Comparison of ENCODE assay signal across 17 cellular contexts in genomic region chr7:106238830-106239229, GRCh38. TPM values are rescaled to one million over a fixed set of nuclear protein-coding genes. Genes with fewer than 3 reads are reported as not detected.
A peak's percentile ranks its signal among the peaks of the same experiment; 100 is the strongest.
DNase-seq lines count a peak whose midpoint lies in the region; ATAC-seq and TF ChIP-seq lines count a peak whose summit lies in the region.
"Had no signal": no experiment of that assay in that cellular context is flagged by ENCODE, and none has a peak within 500 bp of the region (broad histone marks: within the 10 kb centered on the region; RNA-seq: fewer than 3 reads in every experiment).

No MANE protein-coding gene starts in this region.

- H3K27me3 ChIP-seq in Panc1 (ENCODE audit: control insufficient read depth, insufficient read depth, low read length) (no peaks in the 10 kb centered on the region), esophagus muscularis mucosa (no peaks in the 10 kb centered on the region), muscle layer of duodenum (ENCODE audit: low read depth, low read length) (no peaks in the 10 kb centered on the region), PC-9 (ENCODE audit: insufficient read depth, low read depth) (no peaks in the 10 kb centered on the region)
- H3K27me3 ChIP-seq: BLaER1 had no signal

- TF ChIP-seq POLR2A in esophagus muscularis mucosa (IDR thresholded peaks at IDR 0.05; ENCODE audit: low read depth), result no peak

- H3K9me2 ChIP-seq in PC-9 (ENCODE audit: insufficient read depth), result no peaks in the 10 kb centered on the region

- in situ Hi-C loops in Panc1 (cut with HindIII; ENCODE audit: low pct_unique_long_range_greater_than_20kb, low sequenced_read_pairs), result no loop called here

- TF ChIP-seq CTCF in Panc1 (IDR thresholded peaks at IDR 0.05) (no peak), esophagus muscularis mucosa (IDR thresholded peaks at IDR 0.05) (no peak), PC-9 (conservative IDR thresholded peaks at IDR 0.05) (no peak)

- H3F3A ChIP-seq in PC-9 (ENCODE audit: insufficient read depth, low read depth), result peaks cover 8% of the 10 kb centered on the region; the same call in 1 of the 2 replicates

- 34% methylated on average over 5 of the region's 5 CpGs for WGBS in esophagus muscularis mucosa

- POLR2A ChIA-PET in Panc1 (lab: Charles Lee), result no interaction called here
- POLR2A ChIA-PET in PC-9 (lab: Charles Lee; ENCODE audit: unreplicated experiment), result interaction anchor here (0.6 kb wide), 1 partner anchor 260 kb away, joined by 3 read pairs; no protein-coding TSS in a partner anchor

- ATAC-seq in Right ventricle myocardium superior (ENCODE audit: poor library complexity) (peak; percentile 42), left cardiac atrium (no peak), Panc1 (peak; percentile 59), left lobe of liver (no peak)

- DNase-seq in Right ventricle myocardium superior, result no peak
- DNase-seq in left cardiac atrium, result no peak
- no peak for DNase-seq in Panc1 (ENCODE audit: low read depth, low spot score)
- DNase-seq in esophagus muscularis mucosa (ENCODE audit: extremely low spot score), result no peak
- DNase-seq in left lobe of liver (ENCODE audit: low spot score), result no peak
- no peak for DNase-seq in PC-9
- DNase-seq in NCI-H2029 treated with DMSO at 0.1 percent for 48 hours (lab: John Stamatoyannopoulos, UW), result no peak
- DNase-seq: 8988T; CD4-positive, alpha-beta memory T cell; DMS153; DMS79; GDM1; HCEC 1CT had no signal

- peak overlapping the region; percentile 1; the same call in 1 of the 2 replicates for H3K27ac ChIP-seq in Panc1 (ENCODE audit: low read length)
- peak overlapping the region; percentile 61 to 78 (median 70) for H3K27ac ChIP-seq in esophagus muscularis mucosa (replicated peaks in 1 of 4)
- peak overlapping the region; percentile 43 for H3K27ac ChIP-seq in muscle layer of duodenum (ENCODE audit: low read length)
- H3K27ac ChIP-seq in PC-9, result no peak overlapping the region
- H3K27ac ChIP-seq: BLaER1, GM23248, HL-60 had no signal

- intact Hi-C loops in Right ventricle myocardium superior (cut with DNase I) (no loop called here), left cardiac atrium (cut with DNase I) (no loop called here), Panc1 (cut with micrococcal nuclease; ENCODE audit: unreplicated experiment) (no loop called here), esophagus muscularis mucosa (cut with DNase I) (no loop called here), PC-9 (cut with micrococcal nuclease; ENCODE audit: unreplicated experiment) (loop anchor here (5.0 kb wide), 1 partner anchor 57 kb away; no protein-coding TSS in a partner anchor)

- H3K9me3 ChIP-seq in Panc1 (ENCODE audit: control insufficient read depth, insufficient read depth, low read depth, low read length), result no peaks in the 10 kb centered on the region
- H3K9me3 ChIP-seq in esophagus muscularis mucosa, result no peaks in the 10 kb centered on the region
- H3K9me3 ChIP-seq in muscle layer of duodenum (ENCODE audit: control insufficient read depth in 1 of 2, low read length in 2 of 2), result no peaks in the 10 kb centered on the region
- peaks cover 7% of the 10 kb centered on the region; the same call in 1 of the 2 replicates for H3K9me3 ChIP-seq in PC-9 (ENCODE audit: insufficient read depth, low read depth)
- H3K9me3 ChIP-seq: BLaER1 had no signal

- H3K79me2 ChIP-seq in PC-9 (ENCODE audit: low read depth), result no peaks in the 10 kb centered on the region

- H2AFZ ChIP-seq in PC-9, result no peak overlapping the region
- H2AFZ ChIP-seq: GM23248 had no signal

- no peaks in the 10 kb centered on the region for H4K20me1 ChIP-seq in PC-9 (ENCODE audit: insufficient read depth)
- H4K20me1 ChIP-seq: BLaER1 had no signal

- no peak overlapping the region for H3K4me3 ChIP-seq in Panc1 (ENCODE audit: low read depth in 2 of 2, low read length in 2 of 2)
- no peak overlapping the region for H3K4me3 ChIP-seq in esophagus muscularis mucosa
- no peak overlapping the region for H3K4me3 ChIP-seq in muscle layer of duodenum (ENCODE audit: low read depth in 1 of 2, low read length in 2 of 2)
- H3K4me3 ChIP-seq in PC-9, result no peak overlapping the region
- H3K4me3 ChIP-seq: BLaER1, GM23248 had no signal

- TF ChIP-seq EP300 in esophagus muscularis mucosa (IDR thresholded peaks at IDR 0.05), result no peak

- no peak overlapping the region for H3K4me2 ChIP-seq in PC-9
- H3K4me2 ChIP-seq: BLaER1 had no signal

- CTCF ChIA-PET in Panc1 (lab: Charles Lee) (no interaction called here), PC-9 (lab: Charles Lee) (interaction anchor here (0.8 kb wide), 1 partner anchor 51 kb away, joined by 4 read pairs; no protein-coding TSS in a partner anchor)

- BruUV-seq in Panc1 (replicated peaks; lab: Mats Ljungman, UMichigan), result no TSS peak
- no TSS peak for BruUV-seq in PC-9 (replicated peaks; lab: Mats Ljungman, UMichigan)

- H3K4me1 ChIP-seq in Panc1 (ENCODE audit: control insufficient read depth, insufficient read depth, low read length) (peaks cover 11% of the 10 kb centered on the region), esophagus muscularis mucosa (peaks cover 17 to 36% (median 30%) of the 10 kb centered on the region in 4 donors), muscle layer of duodenum (ENCODE audit: control insufficient read depth in 1 of 2, insufficient read depth in 2 of 2, low read length in 2 of 2) (no peaks in the 10 kb centered on the region), PC-9 (replicated peaks; ENCODE audit: insufficient read depth) (0 out of 2 replicates have a peak, but pooled peaks cover 11% of the 10 kb centered on the region)
- H3K4me1 ChIP-seq: BLaER1 had no signal

- H3K36me3 ChIP-seq in Panc1 (ENCODE audit: control insufficient read depth, insufficient read depth, low read length) (no peaks in the 10 kb centered on the region), esophagus muscularis mucosa (no peaks in the 10 kb centered on the region), muscle layer of duodenum (ENCODE audit: control insufficient read depth in 1 of 2, insufficient read depth in 2 of 2, low read length in 2 of 2) (no peaks in the 10 kb centered on the region), PC-9 (ENCODE audit: low read depth) (no peaks in the 10 kb centered on the region)
- H3K36me3 ChIP-seq: BLaER1 had no signal

RNA-seq across cellular contexts. Expression of gene NAMPT, which starts 46.0 kb away (rescaled TPM):
- total RNA-seq in Right ventricle myocardium superior (145 TPM), left cardiac atrium (100 to 1,000 TPM; 126 to 319 TPM), Panc1 (2021; ENCODE audit: unreplicated experiment) (80.8 TPM), esophagus muscularis mucosa (1,000 to 10,000 TPM in 1 of 4 donors, 10 to 100 TPM in 3; 51.2 to 1,009 (median 95.4) TPM), left lobe of liver (136 TPM), PC-9 (2021) (208 and 302 TPM in 2 replicates)
- polyA plus RNA-seq in Panc1 (2012; ENCODE audit: insufficient read length), result 23.0 TPM

Comparison
In these comparisons a context has a peak if more than half of its experiments do, and no peak if none do; other contexts are left out.
1. ATAC-seq: peak in Right ventricle myocardium superior (single experiment) and Panc1 (single experiment); none in left cardiac atrium (0 of 2) and left lobe of liver (single experiment).